1 cellular context compared by ENCODE assay signal in genomic region chr11:45833761-45834160, GRCh38.
TF ChIP-seq lines count a peak whose summit lies in the region.

No MANE protein-coding gene starts in this region.

TF ChIP-seq in K562, 482 proteins besides CTCF, POLR2A, EP300 and RAD21:
- no peak for TF ChIP-seq NR0B1 (IDR thresholded peaks at IDR 0.05; ENCODE audit: partially characterized antibody)
- TF ChIP-seq NR2C2 (CRISPR knock-in tag; IDR thresholded peaks at IDR 0.05): no peak
- 0 out of 2 replicates have a peak, but pooled peaks have one; percentile 1 for TF ChIP-seq NR2C2 (tag; IDR thresholded peaks at IDR 0.05)
- TF ChIP-seq RAD51 (IDR thresholded peaks at IDR 0.05; ENCODE audit: borderline replicate concordance, low read depth): no peak
- no peak for TF ChIP-seq ZFPM2 (CRISPR knock-in tag; IDR thresholded peaks at IDR 0.05)
- no peak for TF ChIP-seq NCOA1 (IDR thresholded peaks at IDR 0.05; ENCODE audit: low read depth)
